In genomic region chr3:32439421-32439820, GRCh38 we compare ENCODE assay signal across 8 cellular contexts. TPM values are rescaled to one million over a fixed set of nuclear protein-coding genes. Genes with fewer than 3 reads are reported as not detected.
DNase-seq lines count a peak whose midpoint lies in the region; ATAC-seq and TF ChIP-seq lines count a peak whose summit lies in the region.
"Not testable (repeated sequence)": the region's sequence is repeated elsewhere in the genome, so short reads cannot be mapped to it uniquely, and the experiment has no call there.

No MANE protein-coding gene starts in this region.

- H3K27me3 ChIP-seq in CD8-positive, alpha-beta T cell (ENCODE audit: insufficient read depth, low read length) = not testable (repeated sequence)

- H3K9me3 Mint-ChIP-seq in CD8-positive, alpha-beta T cell; activated naive CD4-positive, alpha-beta T cell treated with anti-CD3 and anti-CD28 coated beads for 36 hours; naive thymus-derived CD8-positive, alpha-beta T cell: not testable (repeated sequence)

- CTCF ChIA-PET in CD8-positive, alpha-beta T cell (lab: Charles Lee) = interaction anchor here (1.5 to 4.6 kb wide), 3 partner anchors 17 to 28 kb away, joined by 5 to 29 read pairs (median 16); no protein-coding TSS in a partner anchor
- CTCF ChIA-PET in activated naive CD4-positive, alpha-beta T cell treated with anti-CD3 and anti-CD28 coated beads for 36 hours (lab: Charles Lee) = interaction anchor here (0.9 to 2.8 kb wide), 3 partner anchors 15 to 28 kb away, joined by 3 to 13 read pairs (median 3); no protein-coding TSS in a partner anchor

- not testable (repeated sequence) for H3K27ac ChIP-seq in CD8-positive, alpha-beta T cell (ENCODE audit: low read depth, low read length)

- peak overlapping the region; percentile 85 for H3K27ac Mint-ChIP-seq in CD8-positive, alpha-beta T cell
- peak overlapping the region; percentile 92 for H3K27ac Mint-ChIP-seq in T-helper 17 cell
- H3K27ac Mint-ChIP-seq in activated naive CD4-positive, alpha-beta T cell treated with anti-CD3 and anti-CD28 coated beads for 36 hours = peak overlapping the region; percentile 84
- peak overlapping the region in 8 of 10 donors; percentile 45 to 88 (median 77) for H3K27ac Mint-ChIP-seq in naive thymus-derived CD8-positive, alpha-beta T cell

- H3K9me3 ChIP-seq in CD8-positive, alpha-beta T cell (ENCODE audit: low read length); T-helper 17 cell (ENCODE audit: control insufficient read depth, low read length, poor library complexity, severe bottlenecking): not testable (repeated sequence)

- H3K36me3 ChIP-seq in CD8-positive, alpha-beta T cell (ENCODE audit: insufficient read depth, low read length) = not testable (repeated sequence)

- peaks cover 52% of the 10 kb centered on the region for H3K4me1 ChIP-seq in CD8-positive, alpha-beta T cell (ENCODE audit: insufficient read depth, low read length)

- peak; percentile 33 for ATAC-seq in CD8-positive, alpha-beta T cell
- ATAC-seq in GM19025 (IDR thresholded peaks at IDR 0.05; ENCODE audit: low read depth, unreplicated experiment) = peak; percentile 9
- ATAC-seq in GM21526 (IDR thresholded peaks at IDR 0.05; ENCODE audit: low FRiP score, unreplicated experiment) = peak; percentile 7
- peak; percentile 27 for ATAC-seq in HG02884 (IDR thresholded peaks at IDR 0.05; ENCODE audit: unreplicated experiment)
- peak; percentile 39 for ATAC-seq in HG03354 (IDR thresholded peaks at IDR 0.05; ENCODE audit: poor library complexity, severe bottlenecking, unreplicated experiment)
- peak; percentile 28 for ATAC-seq in T-helper 17 cell
- not testable (repeated sequence) for ATAC-seq in naive thymus-derived CD8-positive, alpha-beta T cell

- not testable (repeated sequence) for TF ChIP-seq CTCF in CD8-positive, alpha-beta T cell (IDR thresholded peaks at IDR 0.05)

- peaks cover 39% of the 10 kb centered on the region for H3K36me3 Mint-ChIP-seq in CD8-positive, alpha-beta T cell
- H3K36me3 Mint-ChIP-seq in T-helper 17 cell (ENCODE audit: low read depth) = not testable (repeated sequence)
- H3K36me3 Mint-ChIP-seq in activated naive CD4-positive, alpha-beta T cell treated with anti-CD3 and anti-CD28 coated beads for 36 hours (ENCODE audit: low read depth) = peaks cover 20% of the 10 kb centered on the region
- peaks cover 0 to 33% (median 18%) of the 10 kb centered on the region in 3 donors for H3K36me3 Mint-ChIP-seq in naive thymus-derived CD8-positive, alpha-beta T cell

- H3K4me3 Mint-ChIP-seq in CD8-positive, alpha-beta T cell = peak overlapping the region; percentile 46
- H3K4me3 Mint-ChIP-seq in T-helper 17 cell = peak overlapping the region; percentile 68
- not testable (repeated sequence) for H3K4me3 Mint-ChIP-seq in activated naive CD4-positive, alpha-beta T cell treated with anti-CD3 and anti-CD28 coated beads for 36 hours
- H3K4me3 Mint-ChIP-seq in naive thymus-derived CD8-positive, alpha-beta T cell = peak overlapping the region in 4 of 10 donors; percentile 19 to 74 (median 48)

- POLR2A ChIA-PET in CD8-positive, alpha-beta T cell (lab: Charles Lee) = interaction anchor here (0.6 to 2.2 kb wide), 3 partner anchors 10 to 22 kb away, joined by 4 to 8 read pairs (median 4); no protein-coding TSS in a partner anchor
- POLR2A ChIA-PET in naive thymus-derived CD8-positive, alpha-beta T cell (lab: Charles Lee) = interaction anchor here (3.7 to 14.5 kb wide), 2 partner anchors 11 to 15 kb away, joined by 16 to 246 read pairs; no protein-coding TSS in a partner anchor

- intact Hi-C loops in CD8-positive, alpha-beta T cell (cut with DNase I, micrococcal nuclease) = not testable (repeated sequence)
- intact Hi-C loops in activated naive CD4-positive, alpha-beta T cell treated with anti-CD3 and anti-CD28 coated beads for 36 hours (cut with micrococcal nuclease) = loop anchor here (1.0 kb wide), 1 partner anchor 19 kb away; no protein-coding TSS in a partner anchor

- H3K4me1 Mint-ChIP-seq in CD8-positive, alpha-beta T cell (ENCODE audit: low read depth) = peaks cover 81% of the 10 kb centered on the region
- H3K4me1 Mint-ChIP-seq in T-helper 17 cell = peaks cover 45% of the 10 kb centered on the region
- peaks cover 84% of the 10 kb centered on the region for H3K4me1 Mint-ChIP-seq in activated naive CD4-positive, alpha-beta T cell treated with anti-CD3 and anti-CD28 coated beads for 36 hours (ENCODE audit: low read depth)
- H3K4me1 Mint-ChIP-seq in naive thymus-derived CD8-positive, alpha-beta T cell = peaks cover 27 to 93% (median 81%) of the 10 kb centered on the region in 4 donors

- not testable (repeated sequence) for H3K4me3 ChIP-seq in CD8-positive, alpha-beta T cell (ENCODE audit: low read depth, low read length)

- H3K27me3 Mint-ChIP-seq in CD8-positive, alpha-beta T cell (ENCODE audit: low read depth); T-helper 17 cell; activated naive CD4-positive, alpha-beta T cell treated with anti-CD3 and anti-CD28 coated beads for 36 hours (ENCODE audit: low read depth); naive thymus-derived CD8-positive, alpha-beta T cell: not testable (repeated sequence)

- peak in 2 of 7 experiments; percentile 2 to 41 for DNase-seq in CD8-positive, alpha-beta T cell
- not testable (repeated sequence) for DNase-seq in T-helper 17 cell; naive thymus-derived CD8-positive, alpha-beta T cell
- DNase-seq in activated naive CD4-positive, alpha-beta T cell treated with anti-CD3 and anti-CD28 coated beads for 36 hours = peak; percentile 4

RNA-seq across cellular contexts. Expression of gene CMTM7, which starts 47.8 kb away (rescaled TPM):
- total RNA-seq in CD8-positive, alpha-beta T cell = 10 to 100 TPM; 18.8 to 19.5 TPM
- total RNA-seq in T-helper 17 cell = 10 to 100 TPM; 38.5 to 45.3 TPM
- total RNA-seq in activated naive CD4-positive, alpha-beta T cell treated with anti-CD3 and anti-CD28 coated beads for 36 hours = 10 to 100 TPM; 59.1 to 60.2 TPM
- 10 to 100 TPM; 46.4 to 48.8 TPM for total RNA-seq in naive thymus-derived CD8-positive, alpha-beta T cell
- 100 to 1,000 TPM in 1 of 3 donors, 10 to 100 TPM in 2; 67.4 to 122 (median 98.5) TPM for polyA plus RNA-seq in naive thymus-derived CD8-positive, alpha-beta T cell
